In genomic region chr11:3156661-3157311, GRCh38 we compare ENCODE assay signal across 12 cellular contexts. TPM values are rescaled to one million over a fixed set of nuclear protein-coding genes. Genes with fewer than 3 reads are reported as not detected.
A peak's percentile ranks its signal among the peaks of the same experiment; 100 is the strongest.
DNase-seq lines count a peak whose midpoint lies in the region; ATAC-seq and TF ChIP-seq lines count a peak whose summit lies in the region.
"Had no signal": no experiment of that assay in that cellular context is flagged by ENCODE, and none has a peak within 500 bp of the region (broad histone marks: within the 10 kb centered on the region; RNA-seq: fewer than 3 reads in every experiment).

No MANE protein-coding gene starts in this region.

- no peaks in the 10 kb centered on the region for H3K9me3 ChIP-seq in hepatocyte (ENCODE audit: low read depth)

- CTCF ChIA-PET in RWPE1 (lab: Yijun Ruan, JAX) (interaction anchor here (0.6 kb wide), 1 partner anchor 122 kb away, joined by 4 read pairs; no protein-coding TSS in a partner anchor), T-cell (lab: Charles Lee) (no interaction called here)

- no peak for TF ChIP-seq CTCF in CD14-positive monocyte (IDR thresholded peaks at IDR 0.05)
- no peak for TF ChIP-seq CTCF in RWPE1 (conservative IDR thresholded peaks at IDR 0.05; ENCODE audit: low read depth)
- no peak for TF ChIP-seq CTCF in hepatocyte (IDR thresholded peaks at IDR 0.05; ENCODE audit: poor library complexity)

- POLR2A ChIA-PET in RWPE1 (lab: Yijun Ruan, JAX; ENCODE audit: low non-redundant PET) (no interaction called here), T-cell (lab: Charles Lee) (no interaction called here)

- peak overlapping the region; percentile 65 to 96 (median 91) for H3K27ac Mint-ChIP-seq in CD14-positive monocyte
- no peak overlapping the region for H3K27ac Mint-ChIP-seq in T-cell
- H3K27ac Mint-ChIP-seq: activated T-helper 17 cell treated with anti-CD3 and anti-CD28 coated beads, Interleukin-2, amount 50 U/mL, for 72 hours had no signal

- H3K27ac ChIP-seq in RWPE1 (peak overlapping the region; percentile 6; the same call in 1 of the 2 replicates), hepatocyte (peak overlapping the region; percentile 20), rectal smooth muscle tissue (ENCODE audit: low read depth, low read length) (peak overlapping the region; percentile 96)
- H3K27ac ChIP-seq: SK-N-MC had no signal

- H3K79me2 ChIP-seq in hepatocyte, result peaks cover 32% of the 10 kb centered on the region

- 80% methylated on average over 31 of the region's 31 CpGs for WGBS in hepatocyte (ENCODE audit: low lambda C conversion rate, missing lambda C conversion rate)

- H3K36me3 ChIP-seq in hepatocyte (replicated peaks; ENCODE audit: insufficient read depth, low read depth) (no peaks in the 10 kb centered on the region), rectal smooth muscle tissue (ENCODE audit: control insufficient read depth, insufficient read depth, low read length) (no peaks in the 10 kb centered on the region)

- H3K4me3 ChIP-seq in hepatocyte (no peak overlapping the region), rectal smooth muscle tissue (ENCODE audit: low read length) (peak overlapping the region; percentile 51)
- H3K4me3 ChIP-seq: SK-N-MC had no signal

- peaks cover 0 to 4% (median 0%) of the 10 kb centered on the region in 7 donors for H3K9me3 Mint-ChIP-seq in CD14-positive monocyte
- no peaks in the 10 kb centered on the region for H3K9me3 Mint-ChIP-seq in T-cell
- H3K9me3 Mint-ChIP-seq: activated T-helper 17 cell treated with anti-CD3 and anti-CD28 coated beads, Interleukin-2, amount 50 U/mL, for 72 hours had no signal

- H3K4me2 ChIP-seq in hepatocyte, result peak overlapping the region; percentile 65

- DNase-seq in CD14-positive monocyte (ENCODE audit: low spot score) (peak; percentile 63), RWPE1 (ENCODE audit: low spot score) (no peak), hepatocyte (ENCODE audit: low spot score) (no peak), dermis blood vessel endothelial cell (no peak), T-cell (no peak), occipital lobe (lab: John Stamatoyannopoulos, UW) (no peak)
- no peak for DNase-seq in stimulated activated CD4-positive, alpha-beta T cell treated with anti-CD3 and anti-CD28 coated beads, Interleukin-4, amount 100 ng/mL, for 4 hours
- DNase-seq: activated CD4-positive, alpha-beta T cell treated with anti-CD3 and anti-CD28 coated beads for 1 hour; cerebellar nuclear complex had no signal

- peaks cover 16% of the 10 kb centered on the region for H4K20me1 ChIP-seq in hepatocyte (ENCODE audit: insufficient read depth, poor library complexity, severe bottlenecking)

- intact Hi-C loops in CD14-positive monocyte (cut with micrococcal nuclease), result no loop called here

- no peaks in the 10 kb centered on the region for H3K9me2 ChIP-seq in hepatocyte (replicated peaks; ENCODE audit: insufficient read depth)

- H3K4me1 Mint-ChIP-seq in CD14-positive monocyte, result peaks cover 83% of the 10 kb centered on the region
- peaks cover 14 to 36% (median 26%) of the 10 kb centered on the region in 3 donors for H3K4me1 Mint-ChIP-seq in T-cell

- H3K27me3 Mint-ChIP-seq in CD14-positive monocyte (ENCODE audit: low read depth in 3 of 3) (peaks cover 1 to 2% (median 2%) of the 10 kb centered on the region in 3 donors), T-cell (peaks cover 5 to 9% of the 10 kb centered on the region in 2 donors)

- H3K9ac ChIP-seq in rectal smooth muscle tissue (ENCODE audit: low read length), result peak overlapping the region; percentile 53

- H3K4me3 Mint-ChIP-seq in CD14-positive monocyte (peak overlapping the region; percentile 59 to 78), T-cell (peak overlapping the region in 1 of 3 donors; percentile 37)
- H3K4me3 Mint-ChIP-seq: activated T-helper 17 cell treated with anti-CD3 and anti-CD28 coated beads, Interleukin-2, amount 50 U/mL, for 72 hours had no signal

- peaks cover 17 to 24% of the 10 kb centered on the region in 2 donors for H3K36me3 Mint-ChIP-seq in CD14-positive monocyte
- no peaks in the 10 kb centered on the region for H3K36me3 Mint-ChIP-seq in T-cell

- ATAC-seq in T-cell (replicated peaks in 1 of 4), result no peak
- ATAC-seq: activated T-helper 17 cell treated with anti-CD3 and anti-CD28 coated beads, Interleukin-2, amount 50 U/mL, for 72 hours had no signal

- H3K4me1 ChIP-seq in hepatocyte (ENCODE audit: insufficient read depth) (peaks cover 47% of the 10 kb centered on the region), rectal smooth muscle tissue (ENCODE audit: control insufficient read depth, insufficient read depth, low read length) (peaks cover 60% of the 10 kb centered on the region)

- peaks cover 4% of the 10 kb centered on the region for H3K27me3 ChIP-seq in hepatocyte
- no peaks in the 10 kb centered on the region for H3K27me3 ChIP-seq in rectal smooth muscle tissue (ENCODE audit: control insufficient read depth, insufficient read depth, low read length)

- H2AFZ ChIP-seq in hepatocyte, result no peak overlapping the region

RNA-seq across cellular contexts. Expression of gene OSBPL5, which starts 8.3 kb away (rescaled TPM):
- 1 to 10 TPM; 3.1 to 6.8 TPM for polyA plus RNA-seq in CD14-positive monocyte
- 8.7 and 9.0 TPM in 2 replicates for total RNA-seq in hepatocyte
- 9.8 and 12.5 TPM in 2 replicates for polyA plus RNA-seq in hepatocyte
- 74.9 and 110 TPM in 2 replicates for total RNA-seq in dermis blood vessel endothelial cell
- 10 to 100 TPM; 11.2 to 41.5 (median 20.9) TPM for total RNA-seq in T-cell
- 31.2 TPM for total RNA-seq in occipital lobe

Comparison
In these comparisons a context has a peak if more than half of its experiments do, and no peak if none do; other contexts are left out.
1. H3K27ac Mint-ChIP-seq: peak in CD14-positive monocyte (7 of 7); none in T-cell (0 of 2).
2. H3K27ac ChIP-seq: peak in every context shown above with its lines; median percentile 96 in rectal smooth muscle tissue; 20 in hepatocyte; 6 in RWPE1.